8 cellular contexts compared by ENCODE assay signal in the genomic region with DNA sequence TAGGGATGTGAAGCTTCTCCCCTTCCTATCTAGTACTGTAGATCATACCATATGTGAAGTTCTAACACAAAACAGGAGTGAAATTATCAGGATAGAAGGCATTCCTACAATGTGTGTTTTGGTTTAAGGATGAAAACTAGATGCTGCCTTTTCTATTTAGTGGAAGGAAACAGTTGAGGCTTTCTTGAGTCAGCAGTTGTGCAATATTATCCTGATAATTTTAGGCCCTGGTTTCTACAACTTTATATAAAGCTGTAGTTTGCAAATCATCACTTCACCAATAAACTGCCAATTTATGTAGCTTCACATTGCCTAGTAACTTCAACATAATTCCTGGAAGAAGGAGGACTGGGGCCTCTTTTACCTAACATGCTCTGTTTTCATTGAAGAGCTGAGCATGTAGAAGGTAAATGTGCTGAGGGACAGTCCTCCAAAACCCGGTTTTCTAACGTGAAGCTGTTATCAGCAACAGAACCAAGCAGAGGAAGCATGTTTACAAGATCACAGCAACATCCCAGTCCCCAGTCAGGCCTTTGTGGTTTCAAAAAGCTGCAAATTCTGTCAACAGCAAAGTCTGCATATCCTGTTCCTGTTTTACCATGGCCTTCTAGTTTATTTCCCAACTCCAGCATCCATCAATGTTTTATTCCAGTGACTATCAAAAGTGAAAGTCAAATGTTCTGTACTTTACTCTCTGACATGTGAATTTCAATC.
A peak's percentile ranks its signal among the peaks of the same experiment; 100 is the strongest.
DNase-seq lines count a peak whose midpoint lies in the region; ATAC-seq and TF ChIP-seq lines count a peak whose summit lies in the region.

No MANE protein-coding gene starts in this region.

- ATAC-seq in GM18870 (IDR thresholded peaks at IDR 0.05; ENCODE audit: unreplicated experiment) (peak; percentile 38), HG03139 (IDR thresholded peaks at IDR 0.05; ENCODE audit: unreplicated experiment) (peak; percentile 54)
- ATAC-seq in activated CD8-positive, alpha-beta T cell treated with anti-CD3 and anti-CD28 coated beads for 36 hours: no peak

- H3K36me3 Mint-ChIP-seq in progenitor cell of endocrine pancreas (ENCODE audit: insufficient read depth): no peaks in the 10 kb centered on the region
- H3K36me3 Mint-ChIP-seq in activated CD8-positive, alpha-beta T cell treated with anti-CD3 and anti-CD28 coated beads for 36 hours (ENCODE audit: low read depth): no peaks in the 10 kb centered on the region

- H3K27me3 ChIP-seq in muscle layer of duodenum (ENCODE audit: low read depth, low read length): no peaks in the 10 kb centered on the region
- no peaks in the 10 kb centered on the region for H3K27me3 ChIP-seq in MG63

- CTCF ChIA-PET in activated CD8-positive, alpha-beta T cell treated with anti-CD3 and anti-CD28 coated beads for 36 hours (lab: Charles Lee): no interaction called here

- peak overlapping the region; percentile 8 for H3K27ac ChIP-seq in muscle layer of duodenum (ENCODE audit: low read length)

- H3K9me3 Mint-ChIP-seq in progenitor cell of endocrine pancreas (ENCODE audit: low read depth): peaks cover 3% of the 10 kb centered on the region
- no peaks in the 10 kb centered on the region for H3K9me3 Mint-ChIP-seq in activated CD8-positive, alpha-beta T cell treated with anti-CD3 and anti-CD28 coated beads for 36 hours

- no peak overlapping the region for H3K4me3 ChIP-seq in muscle layer of duodenum (ENCODE audit: low read depth in 1 of 2, low read length in 2 of 2)
- H3K4me3 ChIP-seq in MG63: no peak overlapping the region

- H3K4me1 Mint-ChIP-seq in progenitor cell of endocrine pancreas (ENCODE audit: low read depth): no peaks in the 10 kb centered on the region
- H3K4me1 Mint-ChIP-seq in activated CD8-positive, alpha-beta T cell treated with anti-CD3 and anti-CD28 coated beads for 36 hours (ENCODE audit: low read depth): peaks cover 5% of the 10 kb centered on the region

- H3K9me3 ChIP-seq in muscle layer of duodenum (ENCODE audit: control insufficient read depth in 1 of 2, low read length in 2 of 2) (no peaks in the 10 kb centered on the region), MG63 (no peaks in the 10 kb centered on the region)

- no peaks in the 10 kb centered on the region for H3K4me1 ChIP-seq in muscle layer of duodenum (ENCODE audit: control insufficient read depth in 1 of 2, insufficient read depth in 2 of 2, low read length in 2 of 2)

- H3K27me3 Mint-ChIP-seq in progenitor cell of endocrine pancreas: no peaks in the 10 kb centered on the region
- H3K27me3 Mint-ChIP-seq in activated CD8-positive, alpha-beta T cell treated with anti-CD3 and anti-CD28 coated beads for 36 hours: no peaks in the 10 kb centered on the region

- H3K4me3 Mint-ChIP-seq in progenitor cell of endocrine pancreas (ENCODE audit: low read depth): no peak overlapping the region
- H3K4me3 Mint-ChIP-seq in activated CD8-positive, alpha-beta T cell treated with anti-CD3 and anti-CD28 coated beads for 36 hours: no peak overlapping the region

- no peak overlapping the region for H3K27ac Mint-ChIP-seq in progenitor cell of endocrine pancreas
- no peak overlapping the region for H3K27ac Mint-ChIP-seq in activated CD8-positive, alpha-beta T cell treated with anti-CD3 and anti-CD28 coated beads for 36 hours

- no peak for TF ChIP-seq CTCF in progenitor cell of endocrine pancreas (IDR thresholded peaks at IDR 0.05; ENCODE audit: unreplicated experiment)
- TF ChIP-seq CTCF in activated CD8-positive, alpha-beta T cell treated with anti-CD3 and anti-CD28 coated beads for 36 hours (IDR thresholded peaks at IDR 0.05): no peak

- POLR2A ChIA-PET in activated CD8-positive, alpha-beta T cell treated with anti-CD3 and anti-CD28 coated beads for 36 hours (lab: Charles Lee): no interaction called here

- intact Hi-C loops in activated CD8-positive, alpha-beta T cell treated with anti-CD3 and anti-CD28 coated beads for 36 hours (cut with micrococcal nuclease): no loop called here

- H3K36me3 ChIP-seq in muscle layer of duodenum (ENCODE audit: control insufficient read depth in 1 of 2, insufficient read depth in 2 of 2, low read length in 2 of 2) (no peaks in the 10 kb centered on the region), MG63 (no peaks in the 10 kb centered on the region)

- peak; percentile 4 for DNase-seq in astrocyte of the hippocampus (ENCODE audit: low read depth, low spot score)
- no peak for DNase-seq in progenitor cell of endocrine pancreas (ENCODE audit: low spot score, unreplicated experiment)
- DNase-seq in MG63: no peak
- no peak for DNase-seq in activated CD8-positive, alpha-beta T cell treated with anti-CD3 and anti-CD28 coated beads for 36 hours
- no peak for DNase-seq in NCI-H2107 (lab: John Stamatoyannopoulos, UW)
